In genomic region chr9:127942152-127943010, GRCh38 we compare ENCODE assay signal across 8 cellular contexts.
A peak's percentile ranks its signal among the peaks of the same experiment; 100 is the strongest.
DNase-seq lines count a peak whose midpoint lies in the region; ATAC-seq and TF ChIP-seq lines count a peak whose summit lies in the region.

No MANE protein-coding gene starts in this region.

- H3K4me1 Mint-ChIP-seq in nephron progenitor cell = peaks cover 36% of the 10 kb centered on the region

- ATAC-seq in GM18858 (IDR thresholded peaks at IDR 0.05; ENCODE audit: unreplicated experiment) (no peak), GM21737 (IDR thresholded peaks at IDR 0.05; ENCODE audit: unreplicated experiment) (no peak)

- DNase-seq in AG04449 (ENCODE audit: low read depth, low spot score) = no peak
- peak; percentile 65 for DNase-seq in NCI-H69 (lab: John Stamatoyannopoulos, UW)
- DNase-seq in activated T-cell treated with anti-CD3 and anti-CD28 coated beads, Interleukin-2, amount 50 U/mL, for 1 hour = peak; percentile 62
- peak; percentile 67 for DNase-seq in fibroblast of peridontal ligament (ENCODE audit: extremely low read depth)
- peak; percentile 73 for DNase-seq in nephron progenitor cell

- no peak overlapping the region for H3K4me3 ChIP-seq in AG04449 (ENCODE audit: low read depth, low read length)

- no peak overlapping the region for H3K4me3 Mint-ChIP-seq in nephron progenitor cell

- H3K27me3 Mint-ChIP-seq in nephron progenitor cell (ENCODE audit: low read depth, poor library complexity) = peaks cover 4% of the 10 kb centered on the region

- H3K9me3 Mint-ChIP-seq in nephron progenitor cell = no peaks in the 10 kb centered on the region

- POLR2A ChIA-PET in AG04449 (lab: Yijun Ruan, JAX) = interaction anchor here (0.7 kb wide), 1 partner anchor 10 kb away, joined by 3 read pairs; no protein-coding TSS in a partner anchor

- CTCF ChIA-PET in AG04449 (lab: Yijun Ruan, JAX) = interaction anchor here (0.6 to 14.3 kb wide), 38 partner anchors 9 to 186 kb away, joined by 3 to 226 read pairs (median 7); partner anchors contain the start of genes EEIG1, NAIF1 and PIP5KL1

- peaks cover 10% of the 10 kb centered on the region for H3K36me3 Mint-ChIP-seq in nephron progenitor cell (ENCODE audit: low read depth)

- TF ChIP-seq CTCF in AG04449 (IDR thresholded peaks at IDR 0.05; ENCODE audit: insufficient read depth, low read length, missing control alignments) = peak; percentile 92
- peak; percentile 84 for TF ChIP-seq CTCF in GM12872 (IDR thresholded peaks at IDR 0.05; ENCODE audit: insufficient read depth, low read depth, low read length)
- TF ChIP-seq CTCF in nephron progenitor cell (IDR thresholded peaks at IDR 0.05) = peak; percentile 86

- H3K27ac Mint-ChIP-seq in nephron progenitor cell = no peak overlapping the region
